ENCODE assay signal across 6 cellular contexts in genomic region chr10:87801829-87802435, GRCh38. TPM values are rescaled to one million over a fixed set of nuclear protein-coding genes. Genes with fewer than 3 reads are reported as not detected.
DNase-seq lines count a peak whose midpoint lies in the region; TF ChIP-seq lines count a peak whose summit lies in the region.
"Not testable (repeated sequence)": the region's sequence is repeated elsewhere in the genome, so short reads cannot be mapped to it uniquely, and the experiment has no call there.

No MANE protein-coding gene starts in this region.

- H2BK15ac ChIP-seq in mesendoderm (replicated peaks; ENCODE audit: low read depth): not testable (repeated sequence)

- DNase-seq in Caki2 (ENCODE audit: low read depth) (peak; percentile 14), MV-4-11 (lab: John Stamatoyannopoulos, UW) (peak; percentile 3), NCI-H69 (lab: John Stamatoyannopoulos, UW) (peak; percentile 1), amniotic epithelial cell (ENCODE audit: low read depth) (peak; percentile 14), mesendoderm (peak; percentile 34)
- DNase-seq in left ventricle myocardium inferior: not testable (repeated sequence)

- H3K9me3 ChIP-seq in left ventricle myocardium inferior (replicated peaks): peaks cover 16% of the 10 kb centered on the region

- no CpG with 5 or more reads among the region's 1 CpG for WGBS in mesendoderm (ENCODE audit: extremely low coverage, insufficient coverage, low lambda C conversion rate)

- not testable (repeated sequence) for H4K5ac ChIP-seq in mesendoderm (ENCODE audit: low read length)

- not testable (repeated sequence) for H3K23ac ChIP-seq in mesendoderm (ENCODE audit: low read length)

- H3K4me3 ChIP-seq in left ventricle myocardium inferior; mesendoderm (ENCODE audit: low read length): not testable (repeated sequence)

- H3K9ac ChIP-seq in mesendoderm (ENCODE audit: low read length): not testable (repeated sequence)

- H3K18ac ChIP-seq in mesendoderm (ENCODE audit: low read length): not testable (repeated sequence)

- intact Hi-C loops in left ventricle myocardium inferior (cut with micrococcal nuclease): not testable (repeated sequence)

- in situ Hi-C loops in Caki2 (cut with HindIII; ENCODE audit: low pct_unique_long_range_greater_than_20kb, low sequenced_read_pairs): not testable (repeated sequence)

- H2BK5ac ChIP-seq in mesendoderm (ENCODE audit: low read length): not testable (repeated sequence)

- not testable (repeated sequence) for H2AK5ac ChIP-seq in mesendoderm (ENCODE audit: low read length)

- peak overlapping the region; percentile 66 for H3K27ac ChIP-seq in left ventricle myocardium inferior (replicated peaks)
- not testable (repeated sequence) for H3K27ac ChIP-seq in mesendoderm (ENCODE audit: low read depth, low read length)

- H3K27me3 ChIP-seq in left ventricle myocardium inferior (ENCODE audit: low read depth); mesendoderm (ENCODE audit: insufficient read depth, low read length, poor library complexity): not testable (repeated sequence)

- not testable (repeated sequence) for H3K56ac ChIP-seq in mesendoderm (ENCODE audit: low read length)

- H2BK120ac ChIP-seq in mesendoderm (ENCODE audit: low read depth, low read length): not testable (repeated sequence)

- H3K4ac ChIP-seq in mesendoderm (ENCODE audit: low read depth, low read length): not testable (repeated sequence)

- peaks cover 67% of the 10 kb centered on the region for H3K4me1 ChIP-seq in left ventricle myocardium inferior
- H3K4me1 ChIP-seq in mesendoderm (ENCODE audit: control insufficient read depth, low read depth, low read length): not testable (repeated sequence)

- not testable (repeated sequence) for H3K79me2 ChIP-seq in mesendoderm (ENCODE audit: control insufficient read depth, insufficient read depth, low read length)

- not testable (repeated sequence) for H4K8ac ChIP-seq in mesendoderm (ENCODE audit: low read depth, low read length)

- not testable (repeated sequence) for H3K79me1 ChIP-seq in mesendoderm (ENCODE audit: low read length)

- H3K4me2 ChIP-seq in mesendoderm (ENCODE audit: low read length): not testable (repeated sequence)

- not testable (repeated sequence) for TF ChIP-seq CTCF in left ventricle myocardium inferior (IDR thresholded peaks at IDR 0.05; ENCODE audit: borderline replicate concordance)

- H3K36me3 ChIP-seq in left ventricle myocardium inferior: peaks cover 25% of the 10 kb centered on the region
- not testable (repeated sequence) for H3K36me3 ChIP-seq in mesendoderm (ENCODE audit: control insufficient read depth, insufficient read depth, low read length)

RNA-seq across cellular contexts. Expression of gene ATAD1, which starts 16.1 kb away (rescaled TPM):
- 22.6 and 37.7 TPM in 2 replicates for total RNA-seq in Caki2 (2014; rRNA removed; shearing (Covaris generic); ENCODE audit: low replicate concordance)
- total RNA-seq in left ventricle myocardium inferior: 93.2 TPM
- polyA plus RNA-seq in mesendoderm (2013, experiment 1 of 2): 25.9 TPM
- 26.5 TPM for polyA plus RNA-seq in mesendoderm (2013, experiment 2 of 2)
